In the genomic region with DNA sequence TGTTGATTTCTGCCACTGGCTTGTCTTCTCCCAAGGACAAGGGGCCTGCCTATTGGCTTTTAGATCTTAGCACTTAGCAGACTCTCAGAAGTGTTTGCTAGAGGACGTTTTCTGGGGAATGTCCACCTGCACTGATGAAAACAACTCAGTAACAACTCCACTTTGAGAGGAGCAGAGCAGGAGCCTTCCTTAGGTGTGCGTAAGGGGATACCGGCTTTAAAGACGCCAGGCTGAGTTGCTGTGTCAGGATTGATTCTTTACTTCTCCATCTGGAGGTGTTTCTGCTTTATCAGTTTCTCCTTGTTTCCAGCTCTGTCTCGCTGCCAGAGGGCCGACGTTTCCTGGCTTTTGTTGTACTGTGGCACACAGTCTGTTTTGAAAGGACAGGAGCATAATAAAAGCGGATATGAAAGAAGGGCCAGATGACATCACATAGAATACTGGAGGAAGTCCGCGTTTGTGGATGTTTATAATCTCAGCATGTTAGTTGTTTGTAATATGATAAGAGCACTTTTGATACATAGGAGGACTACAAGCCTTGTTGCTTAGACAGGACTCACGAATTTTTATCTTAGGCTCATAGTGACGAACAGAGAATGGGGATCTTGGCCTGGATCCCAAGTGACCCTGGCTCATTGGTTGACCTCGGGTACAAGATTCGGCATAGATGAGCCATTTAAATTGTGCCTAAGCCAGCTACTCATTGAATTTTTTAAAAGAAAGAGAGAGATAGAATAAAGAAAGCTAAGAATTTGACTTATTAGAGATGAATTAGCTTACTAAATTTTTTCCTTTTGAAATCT, we compare ENCODE assay signal across 9 cellular contexts. TPM values are rescaled to one million over a fixed set of nuclear protein-coding genes. Genes with fewer than 3 reads are reported as not detected.
DNase-seq lines count a peak whose midpoint lies in the region; ATAC-seq and TF ChIP-seq lines count a peak whose summit lies in the region.
"Had no signal": no experiment of that assay in that cellular context is flagged by ENCODE, and none has a peak within 500 bp of the region (broad histone marks: within the 10 kb centered on the region; RNA-seq: fewer than 3 reads in every experiment).

No MANE protein-coding gene starts in this region.

- peak overlapping the region in 2 of 3 donors; percentile 37 to 76 for H3K4me3 Mint-ChIP-seq in T-cell
- H3K4me3 Mint-ChIP-seq in activated CD4-positive, alpha-beta memory T cell treated with anti-CD3 and anti-CD28 coated beads, Interleukin-2, amount 10 ng/mL, durations not matched to agents 7 days and 5 days: no peak overlapping the region

- no peaks in the 10 kb centered on the region for H3K9me3 ChIP-seq in transverse colon

- in situ Hi-C loops in transverse colon (cut with MboI; ENCODE audit: low pct_ligation_motif_present in 1 of 4, low pct_unique_long_range_greater_than_20kb in 1 of 4, low sequenced_read_pairs in 3 of 4): no loop called here

- H3K27me3 ChIP-seq in layer of hippocampus (ENCODE audit: control insufficient read depth, insufficient read depth, low read length): no peaks in the 10 kb centered on the region
- no peaks in the 10 kb centered on the region for H3K27me3 ChIP-seq in transverse colon

- H3K27me3 Mint-ChIP-seq in T-cell: peaks cover 0 to 31% of the 10 kb centered on the region in 2 donors
- peaks cover 28% of the 10 kb centered on the region for H3K27me3 Mint-ChIP-seq in activated CD4-positive, alpha-beta memory T cell treated with anti-CD3 and anti-CD28 coated beads, Interleukin-2, amount 10 ng/mL, durations not matched to agents 7 days and 5 days

- TF ChIP-seq EP300 in transverse colon (IDR thresholded peaks at IDR 0.05; ENCODE audit: low read depth): no peak

- peaks cover 0 to 3% (median 3%) of the 10 kb centered on the region in 3 donors for H3K9me3 Mint-ChIP-seq in T-cell
- no peaks in the 10 kb centered on the region for H3K9me3 Mint-ChIP-seq in activated CD4-positive, alpha-beta memory T cell treated with anti-CD3 and anti-CD28 coated beads, Interleukin-2, amount 10 ng/mL, durations not matched to agents 7 days and 5 days

- H3K27ac ChIP-seq in layer of hippocampus (ENCODE audit: low read depth, low read length) (peak overlapping the region; percentile 50), transverse colon (peak overlapping the region; percentile 84 to 87 (median 86))
- H3K27ac ChIP-seq: VCaP had no signal

- H3K36me3 ChIP-seq in transverse colon: no peaks in the 10 kb centered on the region

- WGBS in transverse colon (ENCODE audit: low coverage in 1 of 2), 2 donors: 30 to 39% methylated on average over 7 to 14 of the region's 14 CpGs

- no peak for TF ChIP-seq CTCF in transverse colon (IDR thresholded peaks at IDR 0.05)

- ATAC-seq in GM21619 (IDR thresholded peaks at IDR 0.05; ENCODE audit: unreplicated experiment): peak; percentile 59
- ATAC-seq in T-cell (replicated peaks in 1 of 4): peak in 1 of 4 experiments; percentile 28
- no peak for ATAC-seq in HG02610 (IDR thresholded peaks at IDR 0.05; ENCODE audit: unreplicated experiment)
- no peak for ATAC-seq in HG02981 (IDR thresholded peaks at IDR 0.05; ENCODE audit: unreplicated experiment)

- POLR2A ChIA-PET in T-cell (lab: Charles Lee): no interaction called here
- POLR2A ChIA-PET in activated CD4-positive, alpha-beta memory T cell treated with anti-CD3 and anti-CD28 coated beads, Interleukin-2, amount 10 ng/mL, durations not matched to agents 7 days and 5 days (lab: Charles Lee): no interaction called here

- CTCF ChIA-PET in T-cell (lab: Charles Lee): no interaction called here
- CTCF ChIA-PET in activated CD4-positive, alpha-beta memory T cell treated with anti-CD3 and anti-CD28 coated beads, Interleukin-2, amount 10 ng/mL, durations not matched to agents 7 days and 5 days (lab: Charles Lee): no interaction called here

- H3K4me1 Mint-ChIP-seq in T-cell: peaks cover 22 to 33% (median 32%) of the 10 kb centered on the region in 3 donors
- peaks cover 20% of the 10 kb centered on the region for H3K4me1 Mint-ChIP-seq in activated CD4-positive, alpha-beta memory T cell treated with anti-CD3 and anti-CD28 coated beads, Interleukin-2, amount 10 ng/mL, durations not matched to agents 7 days and 5 days

- H3K36me3 Mint-ChIP-seq in T-cell: no peaks in the 10 kb centered on the region
- H3K36me3 Mint-ChIP-seq in activated CD4-positive, alpha-beta memory T cell treated with anti-CD3 and anti-CD28 coated beads, Interleukin-2, amount 10 ng/mL, durations not matched to agents 7 days and 5 days (ENCODE audit: low read depth): no peaks in the 10 kb centered on the region

- H3K4me1 ChIP-seq in transverse colon: peaks cover 24 to 86% (median 45%) of the 10 kb centered on the region in 4 donors

- DNase-seq in Ammon's horn (ENCODE audit: low spot score) (peak; percentile 55), T-cell (peak in 1 of 34 experiments; percentile 2), transverse colon (no peak)
- no peak for DNase-seq in activated CD4-positive, alpha-beta memory T cell treated with anti-CD3 and anti-CD28 coated beads, Interleukin-2, amount 10 ng/mL, durations not matched to agents 7 days and 5 days

- intact Hi-C loops in transverse colon (cut with DNase I; ENCODE audit: low total_unique reads): loop anchor here (5.0 kb wide), 1 partner anchor 34 kb away; the partner anchor contains the start of genes COL4A1 and COL4A2

- peak overlapping the region; percentile 81 to 90 for H3K27ac Mint-ChIP-seq in T-cell
- H3K27ac Mint-ChIP-seq in activated CD4-positive, alpha-beta memory T cell treated with anti-CD3 and anti-CD28 coated beads, Interleukin-2, amount 10 ng/mL, durations not matched to agents 7 days and 5 days: no peak overlapping the region

- no peak overlapping the region for H3K4me3 ChIP-seq in transverse colon

- TF ChIP-seq POLR2A in transverse colon (IDR thresholded peaks at IDR 0.05): no peak

RNA-seq across cellular contexts. Expression of gene COL4A2, which starts 34.6 kb away (rescaled TPM):
- total RNA-seq in T-cell (1 to 10 TPM in 2 of 5 donors, under 1 TPM in 1, not detected in 2; 0.72 to 2.2 (median 1.6) TPM), transverse colon (100 to 1,000 TPM in 2 of 4 donors, 10 to 100 TPM in 2; 75.1 to 322 (median 115) TPM)
- total RNA-seq in activated CD4-positive, alpha-beta memory T cell treated with anti-CD3 and anti-CD28 coated beads, Interleukin-2, amount 10 ng/mL, durations not matched to agents 7 days and 5 days: not detected

RNA-seq across cellular contexts. Expression of gene COL4A1, which starts 34.7 kb away (rescaled TPM):
- total RNA-seq in T-cell: 1 to 10 TPM in 1 of 5 donors, under 1 TPM in 2, not detected in 2; 0.49 to 1.3 (median 0.85) TPM
- 100 to 1,000 TPM in 2 of 4 donors, 10 to 100 TPM in 2; 46.4 to 180 (median 99.2) TPM for total RNA-seq in transverse colon
- total RNA-seq in activated CD4-positive, alpha-beta memory T cell treated with anti-CD3 and anti-CD28 coated beads, Interleukin-2, amount 10 ng/mL, durations not matched to agents 7 days and 5 days: not detected

Comparison
In these comparisons a context has a peak if more than half of its experiments do, and no peak if none do; other contexts are left out.
1. RNA of gene COL4A2, which starts 34.6 kb away (total RNA-seq): 75.1 to 322 TPM in transverse colon; 0.72 to 2.2 TPM in T-cell and not detected in activated CD4-positive, alpha-beta memory T cell treated with anti-CD3 and anti-CD28 coated beads, Interleukin-2, amount 10 ng/mL, durations not matched to agents 7 days and 5 days; every median in the first group is over 10 times any median in the second.
2. RNA of gene COL4A1, which starts 34.7 kb away (total RNA-seq): 46.4 to 180 TPM in transverse colon; 0.49 to 1.3 TPM in T-cell and not detected in activated CD4-positive, alpha-beta memory T cell treated with anti-CD3 and anti-CD28 coated beads, Interleukin-2, amount 10 ng/mL, durations not matched to agents 7 days and 5 days; every median in the first group is over 10 times any median in the second.